1 cellular context compared by ENCODE assay signal in genomic region chr17:78619334-78619733, GRCh38.
TF ChIP-seq lines count a peak whose summit lies in the region.

No MANE protein-coding gene starts in this region.

TF ChIP-seq in K562, 482 proteins besides CTCF, POLR2A, EP300 and RAD21:
- TF ChIP-seq USF1 (CRISPR knock-in tag; IDR thresholded peaks at IDR 0.05) (peak; percentile 58), USF2 (CRISPR knock-in tag; IDR thresholded peaks at IDR 0.05) (peak; percentile 69), BHLHE40 (IDR thresholded peaks at IDR 0.05; ENCODE audit: low read length) (0 out of 2 replicates have a peak, but pooled peaks have one; percentile 15)
- TF ChIP-seq, protein P1, sequence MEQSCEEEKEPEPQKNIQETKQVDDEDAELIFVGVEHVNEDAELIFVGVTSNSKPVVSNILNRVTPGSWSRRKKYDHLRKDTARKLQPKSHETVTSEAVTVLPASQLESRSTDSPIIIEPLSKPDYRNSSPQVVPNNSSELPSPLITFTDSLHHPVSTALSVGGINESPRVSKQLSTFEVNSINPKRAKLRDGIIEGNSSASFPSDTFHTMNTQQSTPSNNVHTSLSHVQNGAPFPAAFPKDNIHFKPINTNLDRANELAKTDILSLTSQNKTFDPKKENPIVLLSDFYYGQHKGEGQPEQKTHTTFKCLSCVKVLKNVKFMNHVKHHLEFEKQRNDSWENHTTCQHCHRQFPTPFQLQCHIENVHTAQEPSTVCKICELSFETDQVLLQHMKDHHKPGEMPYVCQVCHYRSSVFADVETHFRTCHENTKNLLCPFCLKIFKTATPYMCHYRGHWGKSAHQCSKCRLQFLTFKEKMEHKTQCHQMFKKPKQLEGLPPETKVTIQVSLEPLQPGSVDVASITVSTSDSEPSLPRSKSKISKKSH (CRISPR knock-in tag; IDR thresholded peaks at IDR 0.05): no peak
